ENCODE assay signal across 6 cellular contexts in the genomic region with DNA sequence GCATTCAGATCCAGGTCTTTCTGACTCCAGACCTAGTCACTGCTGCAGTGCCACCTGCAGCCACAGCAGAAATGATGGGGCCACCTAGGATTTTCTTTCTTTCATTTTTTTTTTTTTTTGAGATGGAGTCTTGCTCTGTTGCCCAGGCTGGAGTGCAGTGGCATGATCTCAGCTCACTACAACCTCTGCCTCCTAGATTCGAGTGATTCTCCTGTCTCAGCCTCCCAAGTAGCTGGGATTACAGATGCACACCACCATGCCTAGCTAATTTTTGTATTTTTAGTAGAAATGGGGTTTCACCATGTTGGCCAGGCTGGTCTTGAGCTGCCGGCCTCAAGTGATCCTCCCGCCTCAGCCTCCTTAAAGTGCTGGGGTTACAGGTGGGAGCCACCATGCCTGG. TPM values are rescaled to one million over a fixed set of nuclear protein-coding genes. Genes with fewer than 3 reads are reported as not detected.
DNase-seq lines count a peak whose midpoint lies in the region; ATAC-seq and TF ChIP-seq lines count a peak whose summit lies in the region.
"Not testable (repeated sequence)": the region's sequence is repeated elsewhere in the genome, so short reads cannot be mapped to it uniquely, and the experiment has no call there.

No MANE protein-coding gene starts in this region.

- H2BK5ac ChIP-seq in H9 (ENCODE audit: insufficient read length, low read length): not testable (repeated sequence)
- H2BK5ac ChIP-seq in IMR-90 (ENCODE audit: low read depth, low read length, poor library complexity, severe bottlenecking): peak overlapping the region; percentile 97

- not testable (repeated sequence) for H2AFZ ChIP-seq in H9 (ENCODE audit: low read length); IMR-90 (replicated peaks; ENCODE audit: low read length, poor library complexity); PC-3 (ENCODE audit: low read length)

- not testable (repeated sequence) for H4K20me1 ChIP-seq in H9 (ENCODE audit: control insufficient read depth, insufficient read depth, insufficient read length); IMR-90 (ENCODE audit: insufficient read depth, low read length); PC-3 (ENCODE audit: low read length)

- not testable (repeated sequence) for H3K9me3 ChIP-seq in BE2C; H9 (ENCODE audit: control insufficient read depth, low read depth, low read length); IMR-90 (ENCODE audit: control insufficient read depth, insufficient read depth, low read length); PC-3 (ENCODE audit: low read length); WERI-Rb-1 (ENCODE audit: severe bottlenecking)

- dilution Hi-C loops in IMR-90 (cut with HindIII; ENCODE audit: low sequenced_read_pairs, unreplicated experiment): not testable (repeated sequence)

- TF ChIP-seq RAD21 in IMR-90 (IDR thresholded peaks at IDR 0.05; ENCODE audit: low read length): not testable (repeated sequence)

- H4K8ac ChIP-seq in H9 (replicated peaks; ENCODE audit: insufficient read length, low read depth, low read length): not testable (repeated sequence)
- H4K8ac ChIP-seq in IMR-90 (ENCODE audit: low read depth in 2 of 2, low read length in 2 of 2): peak overlapping the region; percentile 55 to 62; a peak in 2 of 4 replicates

- DNase-seq in BE2C, H9, IMR-90, PC-3, WERI-Rb-1, foreskin keratinocyte: not testable (repeated sequence)

- peaks cover 7 to 13% of the 10 kb centered on the region in 2 experiments for H3K4me1 Mint-ChIP-seq in H9

- H3K36me3 Mint-ChIP-seq in H9 (ENCODE audit: insufficient read depth in 1 of 3, low read depth in 3 of 3): peaks cover 13 to 17% (median 15%) of the 10 kb centered on the region in 3 experiments

- not testable (repeated sequence) for H3K27me3 Mint-ChIP-seq in H9 (ENCODE audit: low read depth)

- not testable (repeated sequence) for H3K4me3 ChIP-seq in BE2C (ENCODE audit: low read depth, low read length); IMR-90 (ENCODE audit: insufficient read depth, low read depth, low read length); PC-3 (ENCODE audit: low read length); WERI-Rb-1 (ENCODE audit: low read depth, low read length)

- not testable (repeated sequence) for H3K14ac ChIP-seq in H9 (ENCODE audit: insufficient read depth, low read length)
- H3K14ac ChIP-seq in IMR-90 (replicated peaks; ENCODE audit: low read depth, low read length): peak overlapping the region; percentile 76; the same call in 1 of the 2 replicates

- H2BK120ac ChIP-seq in H9 (ENCODE audit: low read depth, low read length, poor library complexity, severe bottlenecking): not testable (repeated sequence)
- peak overlapping the region; percentile 93 for H2BK120ac ChIP-seq in IMR-90 (ENCODE audit: low read depth, low read length)

- CTCF ChIA-PET in IMR-90 (lab: Yijun Ruan, JAX); PC-3 (lab: Charles Lee): not testable (repeated sequence)

- H4K91ac ChIP-seq in H9 (ENCODE audit: insufficient read length, low read depth, low read length): not testable (repeated sequence)
- peak overlapping the region; percentile 78 for H4K91ac ChIP-seq in IMR-90 (ENCODE audit: insufficient read depth, low read depth, low read length)

- not testable (repeated sequence) for H3K4me2 ChIP-seq in H9 (ENCODE audit: insufficient read depth, insufficient read length, low read length); IMR-90 (ENCODE audit: low read depth, low read length); PC-3 (ENCODE audit: low read length)

- not testable (repeated sequence) for H3K27ac Mint-ChIP-seq in H9

- not testable (repeated sequence) for H3K18ac ChIP-seq in H9 (ENCODE audit: insufficient read length, low read depth, low read length)
- peak overlapping the region; percentile 33; the same call in 1 of the 2 replicates for H3K18ac ChIP-seq in IMR-90 (ENCODE audit: low read depth, low read length)

- not testable (repeated sequence) for H3T11ph ChIP-seq in H9 (ENCODE audit: low read length)

- H3K23me2 ChIP-seq in H9 (ENCODE audit: insufficient read length, low read depth, low read length, poor library complexity, severe bottlenecking): not testable (repeated sequence)

- not testable (repeated sequence) for H4K5ac ChIP-seq in H9 (ENCODE audit: insufficient read length, low read depth, low read length)
- peak overlapping the region; percentile 19; the same call in 1 of the 2 replicates for H4K5ac ChIP-seq in IMR-90 (ENCODE audit: low read depth, low read length)

- not testable (repeated sequence) for BruUV-seq in IMR-90 (replicated peaks; lab: Mats Ljungman, UMichigan); PC-3 (replicated peaks; lab: Mats Ljungman, UMichigan)

- not testable (repeated sequence) for H3F3A ChIP-seq in PC-3 (ENCODE audit: low read length, unreplicated experiment)

- not testable (repeated sequence) for H3K4me3 Mint-ChIP-seq in H9

- intact Hi-C loops in IMR-90 (cut with micrococcal nuclease); PC-3 (cut with micrococcal nuclease): not testable (repeated sequence)

- H2BK20ac ChIP-seq in H9 (ENCODE audit: low read depth, low read length, poor library complexity, severe bottlenecking): not testable (repeated sequence)
- peak overlapping the region; percentile 84 for H2BK20ac ChIP-seq in IMR-90 (ENCODE audit: low read depth, low read length)

- H3K9me3 Mint-ChIP-seq in H9: not testable (repeated sequence)

- not testable (repeated sequence) for H3K4ac ChIP-seq in H9 (ENCODE audit: low read depth, low read length)
- peak overlapping the region; percentile 79 for H3K4ac ChIP-seq in IMR-90 (ENCODE audit: low read depth, low read length)

- not testable (repeated sequence) for TF ChIP-seq POLR2A in IMR-90 (IDR thresholded peaks at IDR 0.05; ENCODE audit: low read depth, low read length)

- not testable (repeated sequence) for H3K79me1 ChIP-seq in H9 (ENCODE audit: insufficient read depth, low read depth, low read length, poor library complexity, severe bottlenecking)
- peaks cover 0 to 18% of the 10 kb centered on the region in 2 experiments; a peak in 2 of 4 replicates for H3K79me1 ChIP-seq in IMR-90 (ENCODE audit: low read depth in 1 of 2, low read length in 2 of 2)

- H3K79me2 ChIP-seq in H9 (ENCODE audit: insufficient read depth, low read length); PC-3 (ENCODE audit: low read length): not testable (repeated sequence)

- H3K4me1 ChIP-seq in BE2C: peaks cover 22% of the 10 kb centered on the region
- H3K4me1 ChIP-seq in H9 (ENCODE audit: insufficient read depth, low read length); IMR-90 (ENCODE audit: control insufficient read depth, insufficient read depth, low read length); PC-3 (ENCODE audit: insufficient read depth, low read length); foreskin keratinocyte: not testable (repeated sequence)

- POLR2A ChIA-PET in IMR-90 (lab: Charles Lee; ENCODE audit: unreplicated experiment); PC-3 (lab: Charles Lee; ENCODE audit: unreplicated experiment): not testable (repeated sequence)

- in situ Hi-C loops in IMR-90 (cut with MboI; ENCODE audit: low sequenced_read_pairs): not testable (repeated sequence)

- not testable (repeated sequence) for H2AK5ac ChIP-seq in H9 (ENCODE audit: insufficient read length, low read length)
- H2AK5ac ChIP-seq in IMR-90 (ENCODE audit: low read depth, low read length): peak overlapping the region; percentile 10; the same call in 1 of the 2 replicates

- H3K27ac ChIP-seq in H9 (ENCODE audit: insufficient read length, low read depth, low read length); PC-3 (ENCODE audit: low read length); foreskin keratinocyte: not testable (repeated sequence)
- H3K27ac ChIP-seq in IMR-90 (ENCODE audit: insufficient read depth, low read length) (peak overlapping the region; percentile 17; the same call in 1 of the 2 replicates), WERI-Rb-1 (peak overlapping the region; percentile 76)

- not testable (repeated sequence) for H3K9me1 ChIP-seq in IMR-90 (ENCODE audit: insufficient read depth, low read length)

- H2BK12ac ChIP-seq in H9 (ENCODE audit: insufficient read length, low read depth, low read length): not testable (repeated sequence)

- not testable (repeated sequence) for H2AK9ac ChIP-seq in IMR-90 (replicated peaks; ENCODE audit: low read depth, low read length, poor library complexity)

- H3K56ac ChIP-seq in H9 (ENCODE audit: insufficient read length, low read depth, low read length); IMR-90 (ENCODE audit: extremely low read depth, insufficient read depth, low read length): not testable (repeated sequence)

- not testable (repeated sequence) for H3K23ac ChIP-seq in H9 (ENCODE audit: insufficient read length, low read depth, low read length)
- 0 out of 2 replicates have a peak overlapping the region, but pooled peaks have one; percentile 67 for H3K23ac ChIP-seq in IMR-90 (ENCODE audit: low read depth, low read length)

- H2BK15ac ChIP-seq in H9 (ENCODE audit: low read depth, low read length): not testable (repeated sequence)
- H2BK15ac ChIP-seq in IMR-90 (ENCODE audit: low read depth, low read length): peak overlapping the region; percentile 76; the same call in 1 of the 3 replicates

- not testable (repeated sequence) for ATAC-seq in IMR-90 (ENCODE audit: low read depth); PC-3; foreskin keratinocyte

- H3K36me3 ChIP-seq in BE2C: peaks cover 88% of the 10 kb centered on the region
- not testable (repeated sequence) for H3K36me3 ChIP-seq in IMR-90 (ENCODE audit: control insufficient read depth, insufficient read depth, low read length)
- H3K36me3 ChIP-seq in PC-3 (ENCODE audit: low read depth, low read length): peaks cover 11% of the 10 kb centered on the region
- H3K36me3 ChIP-seq in WERI-Rb-1: peaks cover 35% of the 10 kb centered on the region

- not testable (repeated sequence) for H3K9me2 ChIP-seq in PC-3 (replicated peaks; ENCODE audit: low read length)

- not testable (repeated sequence) for H3K27me3 ChIP-seq in BE2C; H9 (ENCODE audit: insufficient read depth, low read length); IMR-90 (ENCODE audit: control insufficient read depth, insufficient read depth, low read length); PC-3 (ENCODE audit: low read length); WERI-Rb-1 (ENCODE audit: insufficient read depth, low read depth, severe bottlenecking); foreskin keratinocyte

- not testable (repeated sequence) for H3K9ac ChIP-seq in H9 (ENCODE audit: extremely low read depth, insufficient read length, low read length); IMR-90 (ENCODE audit: low read depth, low read length); PC-3 (ENCODE audit: low read length)

- WGBS in H9 (ENCODE audit: extremely low coverage, insufficient read length, low lambda C conversion rate): no CpG with 5 or more reads among the region's 3 CpGs
- WGBS in IMR-90 (ENCODE audit: extremely low coverage in 2 of 2, insufficient read length in 1 of 2), 2 experiments: no CpG with 5 or more reads among the region's 3 CpGs

- TF ChIP-seq CTCF in BE2C (IDR thresholded peaks at IDR 0.05; ENCODE audit: low read depth, low read length) (0 out of 2 replicates have a peak, but pooled peaks have one; percentile 14), H9 (conservative IDR thresholded peaks at IDR 0.05) (0 out of 3 replicates have a peak, but pooled peaks have one; percentile 12), PC-3 (conservative IDR thresholded peaks at IDR 0.05; ENCODE audit: low read depth, low read length) (0 out of 2 replicates have a peak, but pooled peaks have one; percentile 18), WERI-Rb-1 (IDR thresholded peaks at IDR 0.05; ENCODE audit: low read depth, low read length) (peak; percentile 22; the same call in 1 of the 2 replicates), foreskin keratinocyte (conservative IDR thresholded peaks at IDR 0.05) (peak; percentile 14)
- not testable (repeated sequence) for TF ChIP-seq CTCF in IMR-90 (conservative IDR thresholded peaks at IDR 0.05; ENCODE audit: low read depth, low read length)

RNA-seq across cellular contexts. Expression of gene TTC8, which starts 33.4 kb away (rescaled TPM):
- polyA plus RNA-seq in BE2C (2012; ENCODE audit: insufficient read depth, insufficient read length, low read depth): 86.6 TPM
- total RNA-seq in H9 (2021): 9.2 and 10.3 TPM in 2 replicates
- total RNA-seq in IMR-90 (2012; rRNA removed): 48.0 and 48.9 TPM in 2 replicates
- polyA plus RNA-seq in IMR-90 (2012; rRNA removed): 75.9 and 84.2 TPM in 2 replicates
- polyA plus RNA-seq in IMR-90 (2012; cell fraction: cytosol; rRNA removed): 21.1 and 38.5 TPM in 2 replicates
- 29.6 and 115 TPM in 2 replicates for polyA plus RNA-seq in IMR-90 (2012; cell fraction: nucleus; rRNA removed; ENCODE audit: low replicate concordance)
- total RNA-seq in PC-3 (2014; rRNA removed): 12.6 and 24.8 TPM in 2 replicates
- total RNA-seq in foreskin keratinocyte: 26.9 and 27.4 TPM in 2 replicates
- 14.2 and 16.5 TPM in 2 replicates for polyA plus RNA-seq in foreskin keratinocyte
